In genomic region chr4:86356831-86357230, GRCh38 we compare ENCODE assay signal across 16 cellular contexts. TPM values are rescaled to one million over a fixed set of nuclear protein-coding genes. Genes with fewer than 3 reads are reported as not detected.
"Had no signal": no experiment of that assay in that cellular context is flagged by ENCODE, and none has a peak within 500 bp of the region (broad histone marks: within the 10 kb centered on the region; RNA-seq: fewer than 3 reads in every experiment).

No MANE protein-coding gene starts in this region.

- H3K4me3 ChIP-seq: psoas muscle, sigmoid colon, thoracic aorta had no signal

- H3K4me3 Mint-ChIP-seq: activated CD8-positive, alpha-beta memory T cell treated with anti-CD3 and anti-CD28 coated beads, Interleukin-2, amount 10 ng/mL, durations not matched to agents 7 days and 5 days; activated T-cell treated with anti-CD3 and anti-CD28 coated beads, Interleukin-2, amount 50 U/mL, for 24 hours had no signal

- H3K27me3 Mint-ChIP-seq: activated CD8-positive, alpha-beta memory T cell treated with anti-CD3 and anti-CD28 coated beads, Interleukin-2, amount 10 ng/mL, durations not matched to agents 7 days and 5 days had no signal

- H3K9me3 ChIP-seq: psoas muscle, sigmoid colon, thoracic aorta had no signal

- H3K9me3 Mint-ChIP-seq: activated naive CD4-positive, alpha-beta T cell treated with anti-CD3 and anti-CD28 coated beads, Interleukin-2, amount 50 U/mL, for 72 hours; activated T-cell treated with anti-CD3 and anti-CD28 coated beads, Interleukin-2, amount 50 U/mL, for 24 hours had no signal

- H3K4me1 ChIP-seq: psoas muscle had no signal

- ATAC-seq: activated CD8-positive, alpha-beta memory T cell treated with anti-CD3 and anti-CD28 coated beads, Interleukin-2, amount 10 ng/mL, durations not matched to agents 7 days and 5 days; left ventricle myocardium superior; psoas muscle had no signal

- DNase-seq: activated CD4-positive, alpha-beta T cell treated with anti-CD3 and anti-CD28 coated beads, Interleukin-2, amount 50 U/mL, for 4 hours; activated CD4-positive, CD25-positive, alpha-beta regulatory T cell treated with anti-CD3 and anti-CD28 coated beads, Interleukin-2, amount 50 U/mL, for 72 hours; activated CD8-positive, alpha-beta memory T cell treated with anti-CD3 and anti-CD28 coated beads, Interleukin-2, amount 10 ng/mL, durations not matched to agents 7 days and 5 days; activated effector memory CD4-positive, alpha-beta T cell treated with anti-CD3 and anti-CD28 coated beads, Interleukin-2, amount 50 U/mL, for 16 hours; activated T-cell treated with anti-CD3 and anti-CD28 coated beads, Interleukin-2, amount 50 U/mL, for 24 hours; amniotic stem cell; brain microvascular endothelial cell; left ventricle myocardium superior; occipital lobe; psoas muscle; sigmoid colon; stimulated activated CD4-positive, alpha-beta T cell treated with anti-CD3 and anti-CD28 coated beads, Interleukin-2, amount 100 ng/mL, for 24 hours; stimulated activated naive CD4-positive, alpha-beta T cell; T-helper 9 cell had no signal

- H3K27ac Mint-ChIP-seq: activated CD8-positive, alpha-beta memory T cell treated with anti-CD3 and anti-CD28 coated beads, Interleukin-2, amount 10 ng/mL, durations not matched to agents 7 days and 5 days; activated naive CD4-positive, alpha-beta T cell treated with anti-CD3 and anti-CD28 coated beads, Interleukin-2, amount 50 U/mL, for 72 hours; activated T-cell treated with anti-CD3 and anti-CD28 coated beads, Interleukin-2, amount 50 U/mL, for 24 hours had no signal

- H3K36me3 ChIP-seq: brain microvascular endothelial cell, sigmoid colon, thoracic aorta had no signal

- H3K36me3 Mint-ChIP-seq: activated CD8-positive, alpha-beta memory T cell treated with anti-CD3 and anti-CD28 coated beads, Interleukin-2, amount 10 ng/mL, durations not matched to agents 7 days and 5 days; activated naive CD4-positive, alpha-beta T cell treated with anti-CD3 and anti-CD28 coated beads, Interleukin-2, amount 50 U/mL, for 72 hours had no signal

- H3K27ac ChIP-seq: brain microvascular endothelial cell, psoas muscle, sigmoid colon, thoracic aorta had no signal

RNA-seq across cellular contexts. Expression of gene MAPK10, which starts 3.0 kb away (rescaled TPM):
- total RNA-seq: activated CD8-positive, alpha-beta memory T cell treated with anti-CD3 and anti-CD28 coated beads, Interleukin-2, amount 10 ng/mL, durations not matched to agents 7 days and 5 days; activated naive CD4-positive, alpha-beta T cell treated with anti-CD3 and anti-CD28 coated beads, Interleukin-2, amount 50 U/mL, for 72 hours had no signal
